In the genomic region with DNA sequence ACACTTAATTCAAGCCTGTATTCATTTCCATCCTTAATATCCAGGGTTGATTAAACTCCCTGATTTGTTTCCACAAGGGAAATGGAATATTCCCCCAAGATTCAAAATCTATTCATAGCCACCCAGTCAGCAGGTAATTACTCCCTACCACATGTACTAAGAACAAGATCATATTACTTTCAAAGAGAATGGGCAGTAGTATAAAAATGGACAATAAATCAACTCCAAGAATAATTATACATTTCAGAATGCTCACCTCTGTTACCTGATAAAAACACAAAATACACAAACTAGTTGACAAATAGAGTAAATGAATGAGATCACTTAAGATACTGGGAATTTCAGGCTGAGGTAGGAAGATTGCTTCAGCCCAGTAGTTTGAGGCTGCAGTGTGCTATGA, we compare ENCODE assay signal across 21 cellular contexts. TPM values are rescaled to one million over a fixed set of nuclear protein-coding genes. Genes with fewer than 3 reads are reported as not detected.
DNase-seq lines count a peak whose midpoint lies in the region; ATAC-seq and TF ChIP-seq lines count a peak whose summit lies in the region.
"Had no signal": no experiment of that assay in that cellular context is flagged by ENCODE, and none has a peak within 500 bp of the region (broad histone marks: within the 10 kb centered on the region; RNA-seq: fewer than 3 reads in every experiment).

No MANE protein-coding gene starts in this region.

- H3K9me2 ChIP-seq in GM23248 (ENCODE audit: insufficient read depth), result no peaks in the 10 kb centered on the region

- H3K4me2 ChIP-seq in neural progenitor cell (no peak overlapping the region), GM23248 (ENCODE audit: unreplicated experiment) (no peak overlapping the region)

- peaks cover 33% of the 10 kb centered on the region for H3K4me1 Mint-ChIP-seq in neural progenitor cell

- H3F3A ChIP-seq in neural progenitor cell (ENCODE audit: low read depth) (peaks cover 30% of the 10 kb centered on the region), GM23248 (ENCODE audit: insufficient read depth) (no peaks in the 10 kb centered on the region)

- no peak overlapping the region for H3K9ac ChIP-seq in neural progenitor cell
- H3K9ac ChIP-seq in GM23248, result no peak overlapping the region

- H3K4me1 ChIP-seq in neural progenitor cell, result peaks cover 37% of the 10 kb centered on the region
- no peaks in the 10 kb centered on the region for H3K4me1 ChIP-seq in GM23248 (ENCODE audit: insufficient read depth)

- H3K9me3 Mint-ChIP-seq in neural progenitor cell, result no peaks in the 10 kb centered on the region
- H3K9me3 Mint-ChIP-seq: T-helper 1 cell treated with Interleukin-12 subunit alpha and Interleukin-12 subunit beta and Interleukin-4 antibody, amounts not matched to agents 30 μg/mL and 1 μg/mL, for 36 hours had no signal

- in situ Hi-C loops in GM23248 (cut with MboI), result no loop called here

- H3K27me3 Mint-ChIP-seq in neural progenitor cell (ENCODE audit: insufficient read depth, low read depth), result peaks cover 5% of the 10 kb centered on the region

- H3K4me3 ChIP-seq in neural progenitor cell (no peak overlapping the region), GM23248 (no peak overlapping the region)
- H3K4me3 ChIP-seq: HAP-1, SK-N-MC had no signal

- H3K9me3 ChIP-seq in neural progenitor cell (ENCODE audit: low read depth) (no peaks in the 10 kb centered on the region), GM23248 (ENCODE audit: low read depth) (no peaks in the 10 kb centered on the region)
- H3K9me3 ChIP-seq: HAP-1 had no signal

- H2AFZ ChIP-seq in neural progenitor cell (replicated peaks), result peak overlapping the region; percentile 57
- no peak overlapping the region for H2AFZ ChIP-seq in GM23248

- H4K20me1 ChIP-seq in neural progenitor cell (ENCODE audit: low read depth) (no peaks in the 10 kb centered on the region), GM23248 (ENCODE audit: insufficient read depth) (no peaks in the 10 kb centered on the region)

- TF ChIP-seq CTCF in neural progenitor cell (IDR thresholded peaks at IDR 0.05), result no peak

- no peaks in the 10 kb centered on the region for H3K36me3 Mint-ChIP-seq in neural progenitor cell

- ATAC-seq in HG03039 (IDR thresholded peaks at IDR 0.05; ENCODE audit: unreplicated experiment), result no peak
- no peak for ATAC-seq in GM21515 (IDR thresholded peaks at IDR 0.05; ENCODE audit: unreplicated experiment)

- H3K4me3 Mint-ChIP-seq in neural progenitor cell, result no peak overlapping the region
- H3K4me3 Mint-ChIP-seq: B cell; T-helper 1 cell treated with Interleukin-12 subunit alpha and Interleukin-12 subunit beta and Interleukin-4 antibody, amounts not matched to agents 30 μg/mL and 1 μg/mL, for 36 hours had no signal

- peak; percentile 1 for DNase-seq in NCI-H2171 treated with DMSO at 0.1 percent for 48 hours (lab: John Stamatoyannopoulos, UW)
- no peak for DNase-seq in NCI-H2171 (lab: John Stamatoyannopoulos, UW)
- peak; percentile 52 for DNase-seq in NCI-H1105 treated with DMSO at 0.1 percent for 48 hours (lab: John Stamatoyannopoulos, UW)
- DNase-seq in NCI-H526 treated with DMSO at 0.1 percent for 48 hours (lab: John Stamatoyannopoulos, UW), result peak; percentile 50
- no peak for DNase-seq in neural progenitor cell (ENCODE audit: low spot score)
- DNase-seq in GM23248, result no peak
- DNase-seq: GOT3, Karpas-422, NCI-H1092, NCI-H2029, NCI-H524, SIG-M5, SW 1271 had no signal

- no peaks in the 10 kb centered on the region for H3K79me2 ChIP-seq in neural progenitor cell (ENCODE audit: low read depth)
- no peaks in the 10 kb centered on the region for H3K79me2 ChIP-seq in GM23248 (ENCODE audit: insufficient read depth)

- H3K27me3 ChIP-seq in neural progenitor cell (no peaks in the 10 kb centered on the region), GM23248 (replicated peaks; ENCODE audit: insufficient read depth) (peaks cover 29% of the 10 kb centered on the region)

- H3K27ac ChIP-seq in neural progenitor cell (no peak overlapping the region), GM23248 (no peak overlapping the region)
- H3K27ac ChIP-seq: 22Rv1, SK-N-MC had no signal

- H3K36me3 ChIP-seq in neural progenitor cell (no peaks in the 10 kb centered on the region), GM23248 (ENCODE audit: low read depth) (no peaks in the 10 kb centered on the region)
- H3K36me3 ChIP-seq: HAP-1 had no signal

- no peak overlapping the region for H3K27ac Mint-ChIP-seq in neural progenitor cell
- H3K27ac Mint-ChIP-seq: B cell; T-helper 1 cell treated with Interleukin-12 subunit alpha and Interleukin-12 subunit beta and Interleukin-4 antibody, amounts not matched to agents 30 μg/mL and 1 μg/mL, for 36 hours had no signal

RNA-seq across cellular contexts. Expression of a gene that starts 8.5 kb away (rescaled TPM):
- 187 and 197 TPM in 2 replicates for total RNA-seq in neural progenitor cell (ENCODE audit: low replicate concordance)
- total RNA-seq in GM23248 (2014; rRNA removed; shearing (Covaris generic)), result 35.9 and 53.9 TPM in 2 replicates
- 58.8 and 64.1 TPM in 2 replicates for polyA plus RNA-seq in GM23248 (2016; fragmentation: Nextera tagmentation; extraction: Ambion mirVana)
- total RNA-seq: HT-29 had no signal

Comparison
In these comparisons a context has a peak if more than half of its experiments do, and no peak if none do; other contexts are left out.
1. DNase-seq: peak in NCI-H2171 treated with DMSO at 0.1 percent for 48 hours (single experiment), NCI-H1105 treated with DMSO at 0.1 percent for 48 hours (single experiment) and NCI-H526 treated with DMSO at 0.1 percent for 48 hours (single experiment); none in NCI-H2171 (single experiment), neural progenitor cell (single experiment) and GM23248 (single experiment).